15 cellular contexts compared by ENCODE assay signal in the genomic region with DNA sequence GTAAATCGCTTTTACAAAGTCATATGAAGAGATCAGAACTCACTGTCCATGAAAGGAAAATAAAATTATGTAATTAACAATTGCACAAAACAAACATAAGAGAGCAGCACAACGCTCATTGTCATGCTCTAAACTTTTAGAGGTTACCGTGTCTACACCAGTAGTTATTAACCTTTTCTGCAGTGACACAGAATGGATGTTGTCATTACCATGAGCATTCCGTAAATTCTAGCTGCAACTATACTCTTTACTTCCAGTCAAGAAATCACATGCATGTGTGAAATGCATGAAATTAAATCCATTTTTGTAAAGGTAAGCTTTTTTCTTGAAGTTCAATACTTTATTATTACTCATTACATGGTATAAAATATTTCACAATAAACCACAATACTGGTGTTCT. TPM values are rescaled to one million over a fixed set of nuclear protein-coding genes. Genes with fewer than 3 reads are reported as not detected.
DNase-seq lines count a peak whose midpoint lies in the region; ATAC-seq and TF ChIP-seq lines count a peak whose summit lies in the region.
"Had no signal": no experiment of that assay in that cellular context is flagged by ENCODE, and none has a peak within 500 bp of the region (broad histone marks: within the 10 kb centered on the region; RNA-seq: fewer than 3 reads in every experiment).

No MANE protein-coding gene starts in this region.

- peak overlapping the region; percentile 4; the same call in 1 of the 2 replicates for H3K4ac ChIP-seq in IMR-90 (ENCODE audit: low read depth, low read length)

- DNase-seq in AG10803 (ENCODE audit: low read depth) (peak; percentile 2), IMR-90 (no peak), osteoblast (ENCODE audit: insufficient read length, low spot score, missing footprints) (no peak), OCI-M2 (lab: John Stamatoyannopoulos, UW; ENCODE audit: unreplicated experiment) (no peak), inferior parietal cortex (ENCODE audit: extremely low spot score) (no peak)
- DNase-seq: COR-L47; KBM-7; NCI-H1105; NCI-H2081; NCI-H446 treated with DMSO at 0.1 percent for 48 hours; NCI-H748 treated with DMSO at 0.1 percent for 48 hours; NK-92 treated with Interleukin-12 subunit alpha and Interleukin-12 subunit beta, amount 100 ng/mL, for 24 hours; SIG-M5 had no signal

- H2BK120ac ChIP-seq in IMR-90 (ENCODE audit: low read depth, low read length): no peak overlapping the region

- H3K4me2 ChIP-seq in IMR-90 (ENCODE audit: low read depth, low read length): no peak overlapping the region
- peak overlapping the region; percentile 6 for H3K4me2 ChIP-seq in osteoblast (ENCODE audit: insufficient read depth, low read length)

- H4K5ac ChIP-seq in IMR-90 (ENCODE audit: low read depth, low read length): no peak overlapping the region

- POLR2A ChIA-PET in IMR-90 (lab: Charles Lee; ENCODE audit: unreplicated experiment): no interaction called here

- H3K79me2 ChIP-seq in osteoblast (ENCODE audit: insufficient read depth, low read length): peaks cover 83% of the 10 kb centered on the region

- H2AK9ac ChIP-seq in IMR-90 (replicated peaks; ENCODE audit: low read depth, low read length, poor library complexity): no peak overlapping the region

- H3K36me3 Mint-ChIP-seq in activated T-helper 17 cell treated with anti-CD3 and anti-CD28 coated beads, Interleukin-2, amount 50 U/mL, for 72 hours (ENCODE audit: low read depth): no peaks in the 10 kb centered on the region

- H3K36me3 ChIP-seq in IMR-90 (ENCODE audit: control insufficient read depth, insufficient read depth, low read length) (no peaks in the 10 kb centered on the region), osteoblast (ENCODE audit: insufficient read depth, low read length) (no peaks in the 10 kb centered on the region)

- H3K4me3 ChIP-seq in AG10803 (ENCODE audit: low read length): no peak overlapping the region
- no peak overlapping the region for H3K4me3 ChIP-seq in IMR-90 (ENCODE audit: insufficient read depth, low read depth, low read length)
- H3K4me3 ChIP-seq in osteoblast (ENCODE audit: insufficient read depth, low read length): no peak overlapping the region

- no peak for ATAC-seq in IMR-90 (ENCODE audit: low read depth)
- no peak for ATAC-seq in activated T-helper 17 cell treated with anti-CD3 and anti-CD28 coated beads, Interleukin-2, amount 50 U/mL, for 72 hours (replicated peaks)
- no peak for ATAC-seq in SK-N-SH treated with all-trans-retinoic acid at 6 μM for 48 hours

- no CpG with 5 or more reads among the region's 4 CpGs for WGBS in IMR-90 (ENCODE audit: extremely low coverage in 2 of 2, insufficient read length in 1 of 2), 2 experiments

- CTCF ChIA-PET in IMR-90 (lab: Yijun Ruan, JAX): no interaction called here

- no peak overlapping the region for H3K9ac ChIP-seq in IMR-90 (ENCODE audit: low read depth, low read length)

- H3K4me1 ChIP-seq in IMR-90 (ENCODE audit: control insufficient read depth, insufficient read depth, low read length) (peaks cover 13% of the 10 kb centered on the region), osteoblast (ENCODE audit: insufficient read depth, low read length) (peaks cover 31% of the 10 kb centered on the region)

- H3K27me3 ChIP-seq in IMR-90 (ENCODE audit: control insufficient read depth, insufficient read depth, low read length) (no peaks in the 10 kb centered on the region), osteoblast (ENCODE audit: insufficient read depth, low read length) (no peaks in the 10 kb centered on the region)

- peaks cover 3% of the 10 kb centered on the region; the same call in 1 of the 2 replicates for H3K9me1 ChIP-seq in IMR-90 (ENCODE audit: insufficient read depth, low read length)

- H3K4me1 Mint-ChIP-seq in activated T-helper 17 cell treated with anti-CD3 and anti-CD28 coated beads, Interleukin-2, amount 50 U/mL, for 72 hours: peaks cover 33% of the 10 kb centered on the region

- in situ Hi-C loops in IMR-90 (cut with MboI; ENCODE audit: low sequenced_read_pairs): no loop called here

- H2AK5ac ChIP-seq in IMR-90 (ENCODE audit: low read depth, low read length): no peak overlapping the region

- dilution Hi-C loops in IMR-90 (cut with HindIII; ENCODE audit: low sequenced_read_pairs, unreplicated experiment): no loop called here

- BruUV-seq in IMR-90 (replicated peaks; lab: Mats Ljungman, UMichigan): no TSS peak

- H3K9me3 Mint-ChIP-seq in activated T-helper 17 cell treated with anti-CD3 and anti-CD28 coated beads, Interleukin-2, amount 50 U/mL, for 72 hours: no peaks in the 10 kb centered on the region

- peaks cover 42 to 80% of the 10 kb centered on the region in 2 experiments for H3K79me1 ChIP-seq in IMR-90 (ENCODE audit: low read depth in 1 of 2, low read length in 2 of 2)

- no peak overlapping the region for H3K18ac ChIP-seq in IMR-90 (ENCODE audit: low read depth, low read length)

- H3K27ac ChIP-seq in IMR-90 (ENCODE audit: insufficient read depth, low read length) (no peak overlapping the region), osteoblast (ENCODE audit: low read depth, low read length) (no peak overlapping the region)

- H3K27me3 Mint-ChIP-seq in activated T-helper 17 cell treated with anti-CD3 and anti-CD28 coated beads, Interleukin-2, amount 50 U/mL, for 72 hours: no peaks in the 10 kb centered on the region

- peaks cover 71% of the 10 kb centered on the region for H4K20me1 ChIP-seq in IMR-90 (ENCODE audit: insufficient read depth, low read length)
- H4K20me1 ChIP-seq in osteoblast (ENCODE audit: insufficient read depth, low read length): peaks cover 71% of the 10 kb centered on the region

- TF ChIP-seq CTCF in AG10803 (conservative IDR thresholded peaks at IDR 0.05; ENCODE audit: low read length) (no peak), IMR-90 (conservative IDR thresholded peaks at IDR 0.05; ENCODE audit: low read depth, low read length) (no peak), osteoblast (IDR thresholded peaks at IDR 0.05; ENCODE audit: extremely low read depth, low read depth, low read length) (no peak)

- peak overlapping the region; percentile 92 for H3K27ac Mint-ChIP-seq in activated T-helper 17 cell treated with anti-CD3 and anti-CD28 coated beads, Interleukin-2, amount 50 U/mL, for 72 hours

- H4K8ac ChIP-seq in IMR-90 (ENCODE audit: low read depth in 2 of 2, low read length in 2 of 2): no peak overlapping the region

- no peak overlapping the region for H2BK15ac ChIP-seq in IMR-90 (ENCODE audit: low read depth, low read length)

- no peak overlapping the region for H2BK5ac ChIP-seq in IMR-90 (ENCODE audit: low read depth, low read length, poor library complexity, severe bottlenecking)

- no peak overlapping the region for H4K91ac ChIP-seq in IMR-90 (ENCODE audit: insufficient read depth, low read depth, low read length)

- no peak overlapping the region for H3K14ac ChIP-seq in IMR-90 (replicated peaks; ENCODE audit: low read depth, low read length)

- H3K4me3 Mint-ChIP-seq in activated T-helper 17 cell treated with anti-CD3 and anti-CD28 coated beads, Interleukin-2, amount 50 U/mL, for 72 hours: peak overlapping the region; percentile 71

- no peak overlapping the region for H3K56ac ChIP-seq in IMR-90 (ENCODE audit: extremely low read depth, insufficient read depth, low read length)

- no peak for TF ChIP-seq POLR2A in IMR-90 (IDR thresholded peaks at IDR 0.05; ENCODE audit: low read depth, low read length)

- H3K9me3 ChIP-seq in IMR-90 (ENCODE audit: control insufficient read depth, insufficient read depth, low read length): peaks cover 3% of the 10 kb centered on the region; the same call in 1 of the 2 replicates
- H3K9me3 ChIP-seq in osteoblast (ENCODE audit: low read depth, low read length): no peaks in the 10 kb centered on the region

- no peak overlapping the region; the same call in 1 of the 2 replicates for H2BK20ac ChIP-seq in IMR-90 (ENCODE audit: low read depth, low read length)

- H2AFZ ChIP-seq in IMR-90 (replicated peaks; ENCODE audit: low read length, poor library complexity): no peak overlapping the region
- H2AFZ ChIP-seq in osteoblast (ENCODE audit: low read length): no peak overlapping the region

- no peak for TF ChIP-seq RAD21 in IMR-90 (IDR thresholded peaks at IDR 0.05; ENCODE audit: low read length)

- intact Hi-C loops in IMR-90 (cut with micrococcal nuclease): loop anchor here (5.0 kb wide), 1 partner anchor 36 kb away; no protein-coding TSS in a partner anchor

- H3K23ac ChIP-seq in IMR-90 (ENCODE audit: low read depth, low read length): no peak overlapping the region

TF ChIP-seq in IMR-90, 13 proteins besides CTCF, POLR2A, EP300 and RAD21 (continues in another document):
- no peak for TF ChIP-seq SMC3 (IDR thresholded peaks at IDR 0.05; ENCODE audit: low read depth, low read length)
- no peak for TF ChIP-seq NFE2L2 (IDR thresholded peaks at IDR 0.05; ENCODE audit: low read depth, low read length)
- TF ChIP-seq, protein P1, sequence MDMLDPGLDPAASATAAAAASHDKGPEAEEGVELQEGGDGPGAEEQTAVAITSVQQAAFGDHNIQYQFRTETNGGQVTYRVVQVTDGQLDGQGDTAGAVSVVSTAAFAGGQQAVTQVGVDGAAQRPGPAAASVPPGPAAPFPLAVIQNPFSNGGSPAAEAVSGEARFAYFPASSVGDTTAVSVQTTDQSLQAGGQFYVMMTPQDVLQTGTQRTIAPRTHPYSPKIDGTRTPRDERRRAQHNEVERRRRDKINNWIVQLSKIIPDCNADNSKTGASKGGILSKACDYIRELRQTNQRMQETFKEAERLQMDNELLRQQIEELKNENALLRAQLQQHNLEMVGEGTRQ (IDR thresholded peaks at IDR 0.05; ENCODE audit: low read depth, low read length): no peak
- TF ChIP-seq MAZ (IDR thresholded peaks at IDR 0.05; ENCODE audit: borderline replicate concordance, low read depth, low read length): no peak

TF ChIP-seq in SK-N-SH treated with all-trans-retinoic acid at 6 μM for 48 hours, 23 proteins besides CTCF, POLR2A, EP300 and RAD21 (continues in another document):
- TF ChIP-seq PPARA (CRISPR knock-in tag; IDR thresholded peaks at IDR 0.05; ENCODE audit: borderline replicate concordance): no peak

RNA-seq across cellular contexts. Expression of a gene that starts 38.2 kb away (rescaled TPM):
- total RNA-seq in IMR-90 (2012; rRNA removed) (46.8 and 48.6 TPM in 2 replicates), osteoblast (99.5 and 116 TPM in 2 replicates)
- polyA plus RNA-seq in IMR-90 (2012; rRNA removed): 16.2 and 16.8 TPM in 2 replicates
- polyA plus RNA-seq in IMR-90 (2012; cell fraction: cytosol; rRNA removed): 3.5 and 6.9 TPM in 2 replicates
- 4.3 and 25.1 TPM in 2 replicates for polyA plus RNA-seq in IMR-90 (2012; cell fraction: nucleus; rRNA removed; ENCODE audit: low replicate concordance)
- 10 to 100 TPM; 32.7 to 42.2 TPM for total RNA-seq in activated T-helper 17 cell treated with anti-CD3 and anti-CD28 coated beads, Interleukin-2, amount 50 U/mL, for 72 hours
